In the genomic region with DNA sequence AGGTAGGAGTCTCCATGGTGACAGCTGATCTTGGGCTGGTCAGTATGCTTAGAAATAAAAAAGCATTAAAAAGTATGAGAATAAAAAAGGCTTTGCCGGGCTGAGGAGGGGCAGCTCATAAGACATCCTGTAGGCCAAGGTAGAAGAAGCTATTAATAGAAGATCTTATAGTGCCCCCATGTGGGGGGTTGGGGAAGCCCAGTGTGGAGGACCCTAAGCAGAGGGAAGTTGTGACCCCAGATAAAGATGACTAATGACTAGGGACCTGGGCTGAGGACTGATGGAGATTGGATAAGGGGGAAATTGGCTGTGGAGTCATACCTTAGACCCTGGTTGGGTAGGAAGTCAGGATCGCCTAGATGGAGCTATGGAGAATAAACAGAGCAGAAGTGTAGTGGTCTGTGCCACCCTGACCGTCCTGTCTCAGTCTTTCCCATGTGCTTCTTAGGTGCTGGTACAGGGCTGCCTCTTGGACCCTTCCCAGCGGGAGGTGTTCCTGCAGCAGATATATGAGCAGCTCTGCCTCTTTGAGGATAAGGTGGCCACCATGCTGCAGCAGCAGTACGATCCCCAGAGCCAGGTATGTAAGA, we compare ENCODE assay signal across 8 cellular contexts. TPM values are rescaled to one million over a fixed set of nuclear protein-coding genes. Genes with fewer than 3 reads are reported as not detected.
DNase-seq lines count a peak whose midpoint lies in the region; ATAC-seq and TF ChIP-seq lines count a peak whose summit lies in the region.

No MANE protein-coding gene starts in this region.

- intact Hi-C loops in activated CD8-positive, alpha-beta T cell treated with anti-CD3 and anti-CD28 coated beads for 36 hours (cut with micrococcal nuclease), result loop anchor here (1.0 kb wide), 1 partner anchor 187 kb away; no protein-coding TSS in a partner anchor
- intact Hi-C loops in naive thymus-derived CD4-positive, alpha-beta T cell (cut with micrococcal nuclease), result loop anchor here (1.0 kb wide), 2 partner anchors 176 to 187 kb away; no protein-coding TSS in a partner anchor

- no peaks in the 10 kb centered on the region for H3K4me1 Mint-ChIP-seq in activated CD8-positive, alpha-beta T cell treated with anti-CD3 and anti-CD28 coated beads for 36 hours (ENCODE audit: low read depth)
- H3K4me1 Mint-ChIP-seq in endodermal cell, result no peaks in the 10 kb centered on the region
- peaks cover 0 to 10% (median 3%) of the 10 kb centered on the region in 7 donors for H3K4me1 Mint-ChIP-seq in naive thymus-derived CD4-positive, alpha-beta T cell
- no peaks in the 10 kb centered on the region for H3K4me1 Mint-ChIP-seq in stimulated activated naive B cell treated with anti-CD40 and anti-IgM and Interleukin-4, amounts not matched to agents 10 μg/mL and 1 μg/mL and 100 μg/mL, for 72 hours

- H3K4me3 ChIP-seq in H7 (ENCODE audit: insufficient read depth, low read depth, low read length), result no peak overlapping the region
- H3K4me3 ChIP-seq in endodermal cell (ENCODE audit: low read length), result no peak overlapping the region
- no peak overlapping the region for H3K4me3 ChIP-seq in naive thymus-derived CD4-positive, alpha-beta T cell (ENCODE audit: low read length)

- peaks cover 6% of the 10 kb centered on the region for H3K36me3 ChIP-seq in H7 (replicated peaks; ENCODE audit: control insufficient read depth, insufficient read depth, low read length)
- peaks cover 46% of the 10 kb centered on the region for H3K36me3 ChIP-seq in endodermal cell (ENCODE audit: control insufficient read depth, insufficient read depth, low read length)
- peaks cover 0 to 49% (median 20%) of the 10 kb centered on the region in 3 experiments for H3K36me3 ChIP-seq in naive thymus-derived CD4-positive, alpha-beta T cell (ENCODE audit: control insufficient read depth in 2 of 3, insufficient read depth in 3 of 3, low read length in 3 of 3)

- H3K27me3 ChIP-seq in H7 (ENCODE audit: control insufficient read depth, insufficient read depth, low read length) (no peaks in the 10 kb centered on the region), endodermal cell (ENCODE audit: control insufficient read depth, insufficient read depth, low read length, poor library complexity, severe bottlenecking) (no peaks in the 10 kb centered on the region)
- H3K27me3 ChIP-seq in naive thymus-derived CD4-positive, alpha-beta T cell (ENCODE audit: control insufficient read depth in 2 of 2, insufficient read depth in 2 of 2, low read length in 2 of 2), result no peaks in the 10 kb centered on the region

- no peak overlapping the region for H3K27ac Mint-ChIP-seq in activated CD8-positive, alpha-beta T cell treated with anti-CD3 and anti-CD28 coated beads for 36 hours
- H3K27ac Mint-ChIP-seq in endodermal cell, result no peak overlapping the region
- peak overlapping the region in 5 of 9 donors; percentile 6 to 38 (median 24) for H3K27ac Mint-ChIP-seq in naive thymus-derived CD4-positive, alpha-beta T cell
- peak overlapping the region; percentile 26 for H3K27ac Mint-ChIP-seq in stimulated activated naive B cell treated with anti-CD40 and anti-IgM and Interleukin-4, amounts not matched to agents 10 μg/mL and 1 μg/mL and 100 μg/mL, for 72 hours

- no peaks in the 10 kb centered on the region for H3K4me1 ChIP-seq in endodermal cell (ENCODE audit: control insufficient read depth, insufficient read depth, low read length)
- no peaks in the 10 kb centered on the region for H3K4me1 ChIP-seq in naive thymus-derived CD4-positive, alpha-beta T cell (ENCODE audit: control insufficient read depth in 2 of 2, insufficient read depth in 2 of 2, low read length in 2 of 2)

- ATAC-seq in activated CD8-positive, alpha-beta T cell treated with anti-CD3 and anti-CD28 coated beads for 36 hours, result peak; percentile 98
- ATAC-seq in naive thymus-derived CD4-positive, alpha-beta T cell, result peak; percentile 95
- ATAC-seq in stimulated activated naive B cell treated with anti-CD40 and anti-IgM and Interleukin-4, amounts not matched to agents 10 μg/mL and 1 μg/mL and 100 μg/mL, for 72 hours (replicated peaks), result peak; percentile 84 to 90
- no peak for ATAC-seq in GM21786 (IDR thresholded peaks at IDR 0.05; ENCODE audit: unreplicated experiment)

- H3K36me3 Mint-ChIP-seq in activated CD8-positive, alpha-beta T cell treated with anti-CD3 and anti-CD28 coated beads for 36 hours (ENCODE audit: low read depth), result peaks cover 17% of the 10 kb centered on the region
- peaks cover 33% of the 10 kb centered on the region for H3K36me3 Mint-ChIP-seq in endodermal cell (ENCODE audit: low read depth)
- H3K36me3 Mint-ChIP-seq in naive thymus-derived CD4-positive, alpha-beta T cell, result peaks cover 5 to 15% (median 14%) of the 10 kb centered on the region in 5 donors
- H3K36me3 Mint-ChIP-seq in stimulated activated naive B cell treated with anti-CD40 and anti-IgM and Interleukin-4, amounts not matched to agents 10 μg/mL and 1 μg/mL and 100 μg/mL, for 72 hours, result peaks cover 17 to 25% of the 10 kb centered on the region in 2 donors

- POLR2A ChIA-PET in activated CD8-positive, alpha-beta T cell treated with anti-CD3 and anti-CD28 coated beads for 36 hours (lab: Charles Lee), result interaction anchor here (0.6 to 1.1 kb wide), 2 partner anchors 45 to 176 kb away, joined by 3 to 5 read pairs; no protein-coding TSS in a partner anchor
- POLR2A ChIA-PET in naive thymus-derived CD4-positive, alpha-beta T cell (lab: Charles Lee), result interaction anchor here (2.1 kb wide), 1 partner anchor 188 kb away, joined by 10 read pairs; no protein-coding TSS in a partner anchor

- DNase-seq in AG08395 (ENCODE audit: low spot score), result peak; percentile 47
- peak; percentile 85 for DNase-seq in H7
- peak; percentile 64 for DNase-seq in NCI-H82 treated with DMSO at 0.1 percent for 48 hours (lab: John Stamatoyannopoulos, UW; ENCODE audit: unreplicated experiment)
- DNase-seq in activated CD8-positive, alpha-beta T cell treated with anti-CD3 and anti-CD28 coated beads for 36 hours, result peak; percentile 87
- peak; percentile 92 for DNase-seq in endodermal cell
- peak; percentile 31 to 80 (median 71) for DNase-seq in naive thymus-derived CD4-positive, alpha-beta T cell
- DNase-seq in stimulated activated naive B cell treated with anti-CD40 and anti-IgM and Interleukin-4, amounts not matched to agents 10 μg/mL and 1 μg/mL and 100 μg/mL, for 72 hours, result peak; percentile 47

- H3K9me3 ChIP-seq in endodermal cell (ENCODE audit: control insufficient read depth, low read length), result no peaks in the 10 kb centered on the region
- H3K9me3 ChIP-seq in naive thymus-derived CD4-positive, alpha-beta T cell (ENCODE audit: control insufficient read depth in 2 of 3, low read length in 3 of 3), result no peaks in the 10 kb centered on the region

- TF ChIP-seq CTCF in activated CD8-positive, alpha-beta T cell treated with anti-CD3 and anti-CD28 coated beads for 36 hours (IDR thresholded peaks at IDR 0.05), result peak; percentile 51
- TF ChIP-seq CTCF in endodermal cell (conservative IDR thresholded peaks at IDR 0.05), result peak; percentile 91

- H3K9ac ChIP-seq in endodermal cell (ENCODE audit: extremely low read depth, low read length, poor library complexity, severe bottlenecking), result no peak overlapping the region

- no peaks in the 10 kb centered on the region for H3K27me3 Mint-ChIP-seq in activated CD8-positive, alpha-beta T cell treated with anti-CD3 and anti-CD28 coated beads for 36 hours
- H3K27me3 Mint-ChIP-seq in endodermal cell (ENCODE audit: insufficient read depth), result no peaks in the 10 kb centered on the region
- H3K27me3 Mint-ChIP-seq in naive thymus-derived CD4-positive, alpha-beta T cell, result no peaks in the 10 kb centered on the region
- H3K27me3 Mint-ChIP-seq in stimulated activated naive B cell treated with anti-CD40 and anti-IgM and Interleukin-4, amounts not matched to agents 10 μg/mL and 1 μg/mL and 100 μg/mL, for 72 hours, result no peaks in the 10 kb centered on the region

- H3K4me3 Mint-ChIP-seq in activated CD8-positive, alpha-beta T cell treated with anti-CD3 and anti-CD28 coated beads for 36 hours, result no peak overlapping the region
- no peak overlapping the region for H3K4me3 Mint-ChIP-seq in endodermal cell
- H3K4me3 Mint-ChIP-seq in naive thymus-derived CD4-positive, alpha-beta T cell, result no peak overlapping the region
- H3K4me3 Mint-ChIP-seq in stimulated activated naive B cell treated with anti-CD40 and anti-IgM and Interleukin-4, amounts not matched to agents 10 μg/mL and 1 μg/mL and 100 μg/mL, for 72 hours, result no peak overlapping the region

- 83 to 88% methylated on average over 3 to 5 of the region's 5 CpGs for WGBS in endodermal cell (ENCODE audit: insufficient coverage in 1 of 2, insufficient read length in 1 of 2), 2 experiments

- CTCF ChIA-PET in activated CD8-positive, alpha-beta T cell treated with anti-CD3 and anti-CD28 coated beads for 36 hours (lab: Charles Lee), result interaction anchor here (0.6 to 6.5 kb wide), 31 partner anchors 10 to 1045 kb away, joined by 3 to 73 read pairs (median 5); partner anchors contain the start of genes CDC20, HYI, MED8 and SZT2
- CTCF ChIA-PET in naive thymus-derived CD4-positive, alpha-beta T cell (lab: Charles Lee), result interaction anchor here (0.6 to 4.1 kb wide), 11 partner anchors 26 to 1148 kb away, joined by 3 to 60 read pairs (median 6); partner anchors contain the start of genes MED8 and SZT2

- H3K9me3 Mint-ChIP-seq in activated CD8-positive, alpha-beta T cell treated with anti-CD3 and anti-CD28 coated beads for 36 hours, result no peaks in the 10 kb centered on the region
- no peaks in the 10 kb centered on the region for H3K9me3 Mint-ChIP-seq in endodermal cell
- H3K9me3 Mint-ChIP-seq in naive thymus-derived CD4-positive, alpha-beta T cell, result no peaks in the 10 kb centered on the region
- no peaks in the 10 kb centered on the region for H3K9me3 Mint-ChIP-seq in stimulated activated naive B cell treated with anti-CD40 and anti-IgM and Interleukin-4, amounts not matched to agents 10 μg/mL and 1 μg/mL and 100 μg/mL, for 72 hours

- no peak overlapping the region for H3K27ac ChIP-seq in endodermal cell (ENCODE audit: low read depth, low read length)
- no peak overlapping the region for H3K27ac ChIP-seq in naive thymus-derived CD4-positive, alpha-beta T cell (ENCODE audit: low read depth, low read length)

RNA-seq across cellular contexts. Expression of gene SZT2, which starts 25.0 kb away (rescaled TPM):
- total RNA-seq in H7 (2014; rRNA removed; shearing (Covaris generic)), result 12.2 and 19.0 TPM in 2 replicates
- 10 to 100 TPM; 30.1 to 33.3 TPM for total RNA-seq in activated CD8-positive, alpha-beta T cell treated with anti-CD3 and anti-CD28 coated beads for 36 hours
- total RNA-seq in endodermal cell, result 10 to 100 TPM; 55.6 to 59.7 TPM
- 13.6 TPM for polyA plus RNA-seq in endodermal cell (2013, experiment 1 of 2)
- 12.3 TPM for polyA plus RNA-seq in endodermal cell (2013, experiment 2 of 2)
- total RNA-seq in naive thymus-derived CD4-positive, alpha-beta T cell, result 100 to 1,000 TPM in 4 of 5 experiments, 10 to 100 TPM in 1; 80.5 to 153 (median 131) TPM
- 1 to 10 TPM; 4.4 to 8.9 TPM for polyA plus RNA-seq in naive thymus-derived CD4-positive, alpha-beta T cell

RNA-seq across cellular contexts. Expression of gene MED8, which starts 25.1 kb away (rescaled TPM):
- total RNA-seq in H7 (2014; rRNA removed; shearing (Covaris generic)), result 37.6 and 41.2 TPM in 2 replicates
- 10 to 100 TPM; 33.5 to 34.5 TPM for total RNA-seq in activated CD8-positive, alpha-beta T cell treated with anti-CD3 and anti-CD28 coated beads for 36 hours
- 10 to 100 TPM; 16.1 to 18.8 TPM for total RNA-seq in endodermal cell
- 21.9 TPM for polyA plus RNA-seq in endodermal cell (2013, experiment 1 of 2)
- 20.6 TPM for polyA plus RNA-seq in endodermal cell (2013, experiment 2 of 2)
- 10 to 100 TPM; 14.5 to 37.8 (median 30.1) TPM for total RNA-seq in naive thymus-derived CD4-positive, alpha-beta T cell
- 10 to 100 TPM; 28.8 to 53.8 TPM for polyA plus RNA-seq in naive thymus-derived CD4-positive, alpha-beta T cell

RNA-seq across cellular contexts. Expression of gene HYI, which starts 39.0 kb away (rescaled TPM):
- total RNA-seq in H7 (2014; rRNA removed; shearing (Covaris generic)), result 29.4 and 42.5 TPM in 2 replicates
- 1 to 10 TPM; 4.1 to 5.6 TPM for total RNA-seq in activated CD8-positive, alpha-beta T cell treated with anti-CD3 and anti-CD28 coated beads for 36 hours
- total RNA-seq in endodermal cell, result 10 to 100 TPM; 34.4 to 34.8 TPM
- 29.7 TPM for polyA plus RNA-seq in endodermal cell (2013, experiment 1 of 2)
- polyA plus RNA-seq in endodermal cell (2013, experiment 2 of 2), result 25.6 TPM
- 10 to 100 TPM; 15.8 to 29.3 (median 26.8) TPM for total RNA-seq in naive thymus-derived CD4-positive, alpha-beta T cell
- polyA plus RNA-seq in naive thymus-derived CD4-positive, alpha-beta T cell, result 1 to 10 TPM; 4.4 to 5.6 TPM

RNA-seq across cellular contexts. Expression of gene ELOVL1, which starts 46.9 kb away (rescaled TPM):
- total RNA-seq in H7 (2014; rRNA removed; shearing (Covaris generic)), result 44.6 and 61.3 TPM in 2 replicates
- 10 to 100 TPM; 45.4 to 49.2 TPM for total RNA-seq in activated CD8-positive, alpha-beta T cell treated with anti-CD3 and anti-CD28 coated beads for 36 hours
- total RNA-seq in endodermal cell, result 10 to 100 TPM; 24.4 to 28.3 TPM
- 25.1 TPM for polyA plus RNA-seq in endodermal cell (2013, experiment 1 of 2)
- 23.3 TPM for polyA plus RNA-seq in endodermal cell (2013, experiment 2 of 2)
- total RNA-seq in naive thymus-derived CD4-positive, alpha-beta T cell, result 10 to 100 TPM; 25.9 to 65.3 (median 32.3) TPM
- polyA plus RNA-seq in naive thymus-derived CD4-positive, alpha-beta T cell, result 10 to 100 TPM; 46.8 to 55.1 TPM

RNA-seq across cellular contexts. Expression of gene CDC20, which starts 55.9 kb away (rescaled TPM):
- 493 and 564 TPM in 2 replicates for total RNA-seq in H7 (2014; rRNA removed; shearing (Covaris generic))
- total RNA-seq in activated CD8-positive, alpha-beta T cell treated with anti-CD3 and anti-CD28 coated beads for 36 hours, result 100 to 1,000 TPM; 160 to 167 TPM
- total RNA-seq in endodermal cell, result 100 to 1,000 TPM; 126 to 149 TPM
- polyA plus RNA-seq in endodermal cell (2013, experiment 1 of 2), result 183 TPM
- polyA plus RNA-seq in endodermal cell (2013, experiment 2 of 2), result 169 TPM
- 100 to 1,000 TPM in 1 of 5 experiments, 1 to 10 TPM in 1, under 1 TPM in 3; 0.38 to 101 (median 0.78) TPM for total RNA-seq in naive thymus-derived CD4-positive, alpha-beta T cell
- not detected for polyA plus RNA-seq in naive thymus-derived CD4-positive, alpha-beta T cell

Comparison
In these comparisons a context has a peak if more than half of its experiments do, and no peak if none do; other contexts are left out.
1. H3K27ac Mint-ChIP-seq: peak in naive thymus-derived CD4-positive, alpha-beta T cell (5 of 9) and stimulated activated naive B cell treated with anti-CD40 and anti-IgM and Interleukin-4, amounts not matched to agents 10 μg/mL and 1 μg/mL and 100 μg/mL, for 72 hours (single experiment); none in activated CD8-positive, alpha-beta T cell treated with anti-CD3 and anti-CD28 coated beads for 36 hours (single experiment) and endodermal cell (single experiment).
2. Peak in every context shown above with its lines, with median percentiles within 50 percentile points of each other: DNase-seq.